ENCODE assay signal across 21 cellular contexts in genomic region chr10:86044029-86044428, GRCh38.
"Had no signal": no experiment of that assay in that cellular context is flagged by ENCODE, and none has a peak within 500 bp of the region (broad histone marks: within the 10 kb centered on the region; RNA-seq: fewer than 3 reads in every experiment).

No MANE protein-coding gene starts in this region.

- ATAC-seq: HepG2, Panc1, PC-3, T-cell had no signal

- H3K4me3 ChIP-seq: MG63 had no signal

- H3K9me3 ChIP-seq: MG63, SK-N-SH had no signal

- H3K36me3 ChIP-seq: MG63 had no signal

- H3K27me3 ChIP-seq: MG63 had no signal

- H3K36me3 Mint-ChIP-seq: T-cell had no signal

- H3K27ac Mint-ChIP-seq: T-cell; T-helper 1 cell treated with Interleukin-12 subunit alpha and Interleukin-12 subunit beta and Interleukin-4 antibody, amounts not matched to agents 30 μg/mL and 1 μg/mL, for 36 hours had no signal

- H3K4me3 Mint-ChIP-seq: T-cell; T-helper 1 cell treated with Interleukin-12 subunit alpha and Interleukin-12 subunit beta and Interleukin-4 antibody, amounts not matched to agents 30 μg/mL and 1 μg/mL, for 36 hours had no signal

- DNase-seq: IMR-90, Karpas-422, KG1, MG63, NCI-H1092, NCI-H146, NCI-H1694 treated with DMSO at 0.1 percent for 48 hours, NCI-H1930, NCI-H2081, NCI-H446 treated with DMSO at 0.1 percent for 48 hours, NCI-H510A treated with DMSO at 0.1 percent for 48 hours, NCI-H82, PC-3, SHP77, SK-N-SH, SW 1271, T-cell had no signal

- H3K27ac ChIP-seq: RWPE1 had no signal

- H3K9me3 Mint-ChIP-seq: T-cell; T-helper 1 cell treated with Interleukin-12 subunit alpha and Interleukin-12 subunit beta and Interleukin-4 antibody, amounts not matched to agents 30 μg/mL and 1 μg/mL, for 36 hours had no signal
